Comparison of ENCODE assay signal across 20 cellular contexts in the genomic region with DNA sequence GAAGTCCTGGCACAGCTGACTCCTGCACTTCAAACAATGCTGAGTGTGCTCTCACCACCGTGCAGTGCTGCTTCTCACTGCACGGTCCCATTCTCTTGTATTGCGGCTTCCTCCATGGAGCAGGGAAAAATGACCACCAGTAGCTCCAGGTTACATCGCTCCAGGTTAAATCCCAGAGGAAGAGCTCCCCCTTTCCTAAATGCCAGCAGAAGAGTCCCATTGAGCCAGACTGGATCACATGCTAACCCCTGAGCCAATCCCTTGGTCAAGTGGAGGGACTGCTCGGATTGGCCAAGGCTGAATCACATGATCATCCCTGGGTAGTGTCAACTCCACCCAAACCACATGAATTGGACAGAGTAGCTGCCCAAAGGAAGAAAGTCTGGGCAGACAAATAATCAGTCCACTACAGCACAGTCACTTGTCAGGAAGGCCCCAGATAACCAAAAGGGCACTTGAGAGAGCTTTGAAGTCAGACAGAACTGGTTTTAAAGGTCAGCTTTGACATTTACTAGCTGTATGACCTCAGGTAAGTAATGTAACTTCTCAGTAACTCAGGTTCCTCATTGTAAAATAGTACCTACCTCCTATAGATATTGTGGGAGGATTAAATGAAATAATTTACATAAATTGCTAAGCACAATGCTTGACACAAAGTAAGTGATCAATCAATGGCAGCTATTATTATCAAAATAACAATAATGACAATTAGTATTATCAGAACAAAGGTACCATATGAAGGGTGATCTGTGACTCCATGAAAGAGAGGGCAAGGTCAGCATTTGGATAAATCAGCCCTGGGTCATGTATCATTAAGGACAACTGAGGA. TPM values are rescaled to one million over a fixed set of nuclear protein-coding genes. Genes with fewer than 3 reads are reported as not detected.
DNase-seq lines count a peak whose midpoint lies in the region; ATAC-seq and TF ChIP-seq lines count a peak whose summit lies in the region.
"Had no signal": no experiment of that assay in that cellular context is flagged by ENCODE, and none has a peak within 500 bp of the region (broad histone marks: within the 10 kb centered on the region; RNA-seq: fewer than 3 reads in every experiment).

No MANE protein-coding gene starts in this region.

- TF ChIP-seq CTCF in left ventricle myocardium inferior (IDR thresholded peaks at IDR 0.05; ENCODE audit: borderline replicate concordance): no peak

- peak overlapping the region; percentile 44 for H3K27ac ChIP-seq in left ventricle myocardium inferior (replicated peaks)
- H3K27ac ChIP-seq: gastrocnemius medialis, KMS-11, upper lobe of left lung had no signal

- in situ Hi-C loops in G401 (cut with HindIII; ENCODE audit: low sequenced_read_pairs): no loop called here

- H3K9me3 ChIP-seq in left ventricle myocardium inferior (replicated peaks): no peaks in the 10 kb centered on the region
- H3K9me3 ChIP-seq: gastrocnemius medialis, right lobe of liver, upper lobe of left lung had no signal

- H3K36me3 ChIP-seq in left ventricle myocardium inferior: no peaks in the 10 kb centered on the region
- H3K36me3 ChIP-seq: gastrocnemius medialis, right lobe of liver, upper lobe of left lung had no signal

- peaks cover 44% of the 10 kb centered on the region for H3K4me1 ChIP-seq in left ventricle myocardium inferior
- H3K4me1 ChIP-seq: gastrocnemius medialis had no signal

- intact Hi-C loops in left ventricle myocardium inferior (cut with micrococcal nuclease): no loop called here

- no peaks in the 10 kb centered on the region for H3K27me3 ChIP-seq in left ventricle myocardium inferior (ENCODE audit: low read depth)
- H3K27me3 ChIP-seq: gastrocnemius medialis, right lobe of liver, upper lobe of left lung had no signal

- DNase-seq in A172 (ENCODE audit: low spot score) (peak; percentile 6), HUDEP-2 (lab: John Stamatoyannopoulos, UW; ENCODE audit: unreplicated experiment in 76 of 76) (peak in 74 of 76 experiments; percentile 17 to 91 (median 65)), SHP77 treated with DMSO at 0.1 percent for 48 hours (lab: John Stamatoyannopoulos, UW) (peak; percentile 1), left ventricle myocardium inferior (no peak), G401 (ENCODE audit: low spot score) (no peak), NCI-H226 (no peak)
- no peak for DNase-seq in activated CD8-positive, alpha-beta memory T cell treated with anti-CD3 and anti-CD28 coated beads for 24 hours
- DNase-seq: activated CD4-positive, CD25-positive, alpha-beta regulatory T cell treated with anti-CD3 and anti-CD28 coated beads, Interleukin-2, amount 50 U/mL, for 72 hours; CD4-positive, CD25-positive, alpha-beta regulatory T cell; gastrocnemius medialis; mammary epithelial cell; naive B cell; NCI-H2171; SIG-M5; stimulated activated naive CD8-positive, alpha-beta T cell treated with anti-CD3 and anti-CD28 coated beads, Interleukin-15, Interleukin-2, amounts not matched to agents 100 U/mL and 50 U/mL, for 24 hours; T-helper 17 cell had no signal

- H3K4me3 ChIP-seq in left ventricle myocardium inferior: peak overlapping the region; percentile 14
- H3K4me3 ChIP-seq: gastrocnemius medialis, upper lobe of left lung had no signal

- ATAC-seq in HG03039 (IDR thresholded peaks at IDR 0.05; ENCODE audit: unreplicated experiment): no peak
- ATAC-seq: gastrocnemius medialis; stimulated activated naive CD8-positive, alpha-beta T cell treated with anti-CD3 and anti-CD28 coated beads, Interleukin-15, Interleukin-2, amounts not matched to agents 100 U/mL and 50 U/mL, for 24 hours; T-helper 17 cell had no signal

RNA-seq across cellular contexts. Expression of a gene that starts 14.3 kb away (rescaled TPM):
- total RNA-seq in A172 (2014; rRNA removed; shearing (Covaris generic)): not detected in 2 replicates
- 1.9 TPM for total RNA-seq in left ventricle myocardium inferior
- not detected in 2 replicates for total RNA-seq in G401 (2014; rRNA removed; shearing (Covaris generic))

Comparison
In these comparisons a context has a peak if more than half of its experiments do, and no peak if none do; other contexts are left out.
1. DNase-seq: peak in A172 (single experiment), HUDEP-2 (74 of 76) and SHP77 treated with DMSO at 0.1 percent for 48 hours (single experiment); none in left ventricle myocardium inferior (single experiment), G401 (single experiment), activated CD8-positive, alpha-beta memory T cell treated with anti-CD3 and anti-CD28 coated beads for 24 hours (single experiment) and NCI-H226 (single experiment).